ENCODE assay signal across 8 cellular contexts in the genomic region with DNA sequence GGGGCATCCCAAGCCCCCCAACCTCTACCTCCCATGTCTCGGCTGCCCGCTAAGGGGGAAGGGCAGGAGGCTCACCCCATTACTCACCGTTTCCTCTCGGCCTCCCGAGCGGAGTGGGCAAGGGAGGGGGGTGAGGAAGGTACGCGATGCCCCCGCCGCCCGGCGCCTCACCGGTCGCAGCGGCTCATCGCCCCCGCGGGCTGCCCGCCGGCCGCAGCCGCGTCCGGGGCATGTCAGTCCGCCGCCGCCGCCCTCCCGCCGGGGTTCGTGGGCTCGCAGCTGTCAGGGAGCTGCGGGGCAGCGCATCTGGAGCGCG. TPM values are rescaled to one million over a fixed set of nuclear protein-coding genes. Genes with fewer than 3 reads are reported as not detected.
DNase-seq lines count a peak whose midpoint lies in the region; ATAC-seq and TF ChIP-seq lines count a peak whose summit lies in the region.

No MANE protein-coding gene starts in this region.

- H3K4me1 ChIP-seq in ES-I3 (ENCODE audit: insufficient read depth, low read length) (peaks cover 9% of the 10 kb centered on the region), upper lobe of right lung (peaks cover 11% of the 10 kb centered on the region)

- peaks cover 79% of the 10 kb centered on the region for H3K27me3 ChIP-seq in upper lobe of right lung

- H3K9me3 ChIP-seq in ES-I3 (ENCODE audit: control insufficient read depth, insufficient read depth, low read length) (no peaks in the 10 kb centered on the region), upper lobe of right lung (no peaks in the 10 kb centered on the region)

- intact Hi-C loops in upper lobe of right lung (cut with DNase I) = no loop called here

- DNase-seq in kidney tubule cell (ENCODE audit: low spot score) (peak; percentile 23), upper lobe of right lung (no peak), inferior parietal cortex (ENCODE audit: extremely low spot score) (no peak), NCI-H1092 (lab: John Stamatoyannopoulos, UW) (no peak)

- peak; percentile 13 for ATAC-seq in HG02852 (IDR thresholded peaks at IDR 0.05; ENCODE audit: unreplicated experiment)
- peak; percentile 11 for ATAC-seq in upper lobe of right lung
- no peak for ATAC-seq in GM21360 (IDR thresholded peaks at IDR 0.05; ENCODE audit: unreplicated experiment)

- H3K36me3 ChIP-seq in ES-I3 (ENCODE audit: insufficient read depth, low read length) = no peaks in the 10 kb centered on the region
- no peaks in the 10 kb centered on the region for H3K36me3 ChIP-seq in upper lobe of right lung

- H3K27ac ChIP-seq in angular gyrus (ENCODE audit: low read depth, low read length) (peak overlapping the region; percentile 51), upper lobe of right lung (no peak overlapping the region)

- peak overlapping the region; percentile 44 for H3K4me3 ChIP-seq in upper lobe of right lung

- peak overlapping the region; percentile 78; the same call in 1 of the 2 replicates for H3K9ac ChIP-seq in ES-I3 (ENCODE audit: low read depth, low read length)

- no peak for TF ChIP-seq CTCF in upper lobe of right lung (IDR thresholded peaks at IDR 0.05)

RNA-seq across cellular contexts. Expression of gene SLC8A3, which starts 0.5 kb away (rescaled TPM):
- 1.8 TPM for total RNA-seq in upper lobe of right lung
